1 cellular context compared by ENCODE assay signal in genomic region chr17:75904749-75905521, GRCh38.
A peak's percentile ranks its signal among the peaks of the same experiment; 100 is the strongest.
TF ChIP-seq lines count a peak whose summit lies in the region.

Gene MRPL38 (minus strand): TSS chr17:75904884. CDS start chr17:75904875, 9 bp downstream.

TF ChIP-seq in HepG2, 621 proteins besides CTCF, POLR2A, EP300 and RAD21 (continued from another document and continues in another):
- TF ChIP-seq, protein P1, sequence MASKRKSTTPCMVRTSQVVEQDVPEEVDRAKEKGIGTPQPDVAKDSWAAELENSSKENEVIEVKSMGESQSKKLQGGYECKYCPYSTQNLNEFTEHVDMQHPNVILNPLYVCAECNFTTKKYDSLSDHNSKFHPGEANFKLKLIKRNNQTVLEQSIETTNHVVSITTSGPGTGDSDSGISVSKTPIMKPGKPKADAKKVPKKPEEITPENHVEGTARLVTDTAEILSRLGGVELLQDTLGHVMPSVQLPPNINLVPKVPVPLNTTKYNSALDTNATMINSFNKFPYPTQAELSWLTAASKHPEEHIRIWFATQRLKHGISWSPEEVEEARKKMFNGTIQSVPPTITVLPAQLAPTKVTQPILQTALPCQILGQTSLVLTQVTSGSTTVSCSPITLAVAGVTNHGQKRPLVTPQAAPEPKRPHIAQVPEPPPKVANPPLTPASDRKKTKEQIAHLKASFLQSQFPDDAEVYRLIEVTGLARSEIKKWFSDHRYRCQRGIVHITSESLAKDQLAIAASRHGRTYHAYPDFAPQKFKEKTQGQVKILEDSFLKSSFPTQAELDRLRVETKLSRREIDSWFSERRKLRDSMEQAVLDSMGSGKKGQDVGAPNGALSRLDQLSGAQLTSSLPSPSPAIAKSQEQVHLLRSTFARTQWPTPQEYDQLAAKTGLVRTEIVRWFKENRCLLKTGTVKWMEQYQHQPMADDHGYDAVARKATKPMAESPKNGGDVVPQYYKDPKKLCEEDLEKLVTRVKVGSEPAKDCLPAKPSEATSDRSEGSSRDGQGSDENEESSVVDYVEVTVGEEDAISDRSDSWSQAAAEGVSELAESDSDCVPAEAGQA (IDR thresholded peaks at IDR 0.05; ENCODE audit: low read depth): peak; percentile 32; the same call in 1 of the 2 replicates
- TF ChIP-seq, protein P1 (CRISPR knock-in tag; IDR thresholded peaks at IDR 0.05; ENCODE audit: borderline replicate concordance): no peak; the same call in 1 of the 2 replicates
- TF ChIP-seq PHF21A (CRISPR knock-in tag; IDR thresholded peaks at IDR 0.05) (peak; percentile 99), SAP130 (CRISPR knock-in tag; IDR thresholded peaks at IDR 0.05; ENCODE audit: low read depth) (peak; percentile 97), SIN3A (IDR thresholded peaks at IDR 0.05; ENCODE audit: borderline replicate concordance, low read depth, low read length) (peak; percentile 88), NFYC (CRISPR knock-in tag; IDR thresholded peaks at IDR 0.05) (peak; percentile 55), ZSCAN30 (CRISPR knock-in tag; IDR thresholded peaks at IDR 0.05) (peak; percentile 92; the same call in 1 of the 2 replicates), PRMT3 (CRISPR knock-in tag; IDR thresholded peaks at IDR 0.05; ENCODE audit: borderline replicate concordance, low read depth) (no peak; the same call in 1 of the 2 replicates), ZMYM3 (CRISPR knock-in tag; IDR thresholded peaks at IDR 0.05) (peak; percentile 88), ZFP37 (CRISPR knock-in tag; IDR thresholded peaks at IDR 0.05; ENCODE audit: borderline replicate concordance) (no peak; the same call in 1 of the 2 replicates), HNRNPLL (IDR thresholded peaks at IDR 0.05; ENCODE audit: low read depth, low read length, poor library complexity, severe bottlenecking) (peak; percentile 72), TCF7 (IDR thresholded peaks at IDR 0.05; ENCODE audit: low read depth) (no peak), ISX (CRISPR knock-in tag; conservative IDR thresholded peaks at IDR 0.05) (0 out of 2 replicates have a peak, but pooled peaks have one; percentile 51), ZFY (CRISPR knock-in tag; IDR thresholded peaks at IDR 0.05) (peak; percentile 99), ZNF75D (CRISPR knock-in tag; IDR thresholded peaks at IDR 0.05; ENCODE audit: borderline replicate concordance) (no peak), SMAD9 (CRISPR knock-in tag; IDR thresholded peaks at IDR 0.05) (no peak), BRF2 (CRISPR knock-in tag; IDR thresholded peaks at IDR 0.05) (peak; percentile 93), SP4 (CRISPR knock-in tag; IDR thresholded peaks at IDR 0.05) (peak; percentile 97), CBX1 (IDR thresholded peaks at IDR 0.05; ENCODE audit: low read depth) (peak; percentile 48), HDAC2 (CRISPR knock-in tag; IDR thresholded peaks at IDR 0.05) (peak; percentile 97), ZMAT3 (CRISPR knock-in tag; conservative IDR thresholded peaks at IDR 0.05) (peak; percentile 95), ZFP36 (IDR thresholded peaks at IDR 0.05; ENCODE audit: borderline replicate concordance, low read depth, low read length, partially characterized antibody) (no peak), TEAD3 (CRISPR knock-in tag; optimal IDR thresholded peaks at IDR 0.05; ENCODE audit: borderline replicate concordance) (peak; percentile 91), RFXANK (CRISPR knock-in tag; IDR thresholded peaks at IDR 0.05) (peak; percentile 67), RAD51 (IDR thresholded peaks at IDR 0.05; ENCODE audit: borderline replicate concordance) (no peak), ZNF337 (CRISPR knock-in tag; IDR thresholded peaks at IDR 0.05; ENCODE audit: borderline replicate concordance, low read depth) (peak; percentile 88; the same call in 1 of the 2 replicates), PRDM10 (CRISPR knock-in tag; IDR thresholded peaks at IDR 0.05; ENCODE audit: low read depth) (peak; percentile 83; the same call in 1 of the 2 replicates), ZNF263 (CRISPR knock-in tag; IDR thresholded peaks at IDR 0.05) (peak; percentile 74), JUND (CRISPR knock-in tag; IDR thresholded peaks at IDR 0.05) (no peak; the same call in 1 of the 2 replicates), SMAD1 (CRISPR knock-in tag; IDR thresholded peaks at IDR 0.05; ENCODE audit: borderline replicate concordance, low read depth) (peak; percentile 99; the same call in 1 of the 2 replicates), ZNF296 (CRISPR knock-in tag; conservative IDR thresholded peaks at IDR 0.05) (no peak), ZNF646 (CRISPR knock-in tag; IDR thresholded peaks at IDR 0.05) (no peak), MYC (CRISPR knock-in tag; IDR thresholded peaks at IDR 0.05; ENCODE audit: borderline replicate concordance) (peak; percentile 95), HOMEZ (CRISPR knock-in tag; IDR thresholded peaks at IDR 0.05; ENCODE audit: low read depth) (peak; percentile 79; the same call in 1 of the 2 replicates), NKX3-1 (CRISPR knock-in tag; IDR thresholded peaks at IDR 0.05) (peak; percentile 80; the same call in 1 of the 2 replicates)
- TF ChIP-seq, protein P2, sequence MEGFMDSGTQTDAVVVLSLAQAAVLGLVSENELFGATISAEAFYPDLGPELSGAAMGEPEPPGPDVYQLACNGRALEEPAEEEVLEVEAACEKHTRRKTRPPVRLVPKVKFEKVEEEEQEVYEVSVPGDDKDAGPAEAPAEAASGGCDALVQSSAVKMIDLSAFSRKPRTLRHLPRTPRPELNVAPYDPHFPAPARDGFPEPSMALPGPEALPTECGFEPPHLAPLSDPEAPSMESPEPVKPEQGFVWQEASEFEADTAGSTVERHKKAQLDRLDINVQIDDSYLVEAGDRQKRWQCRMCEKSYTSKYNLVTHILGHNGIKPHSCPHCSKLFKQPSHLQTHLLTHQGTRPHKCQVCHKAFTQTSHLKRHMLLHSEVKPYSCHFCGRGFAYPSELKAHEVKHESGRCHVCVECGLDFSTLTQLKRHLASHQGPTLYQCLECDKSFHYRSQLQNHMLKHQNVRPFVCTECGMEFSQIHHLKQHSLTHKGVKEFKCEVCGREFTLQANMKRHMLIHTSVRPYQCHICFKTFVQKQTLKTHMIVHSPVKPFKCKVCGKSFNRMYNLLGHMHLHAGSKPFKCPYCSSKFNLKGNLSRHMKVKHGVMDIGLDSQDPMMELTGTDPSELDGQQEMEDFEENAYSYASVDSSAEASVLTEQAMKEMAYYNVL (CRISPR knock-in tag; IDR thresholded peaks at IDR 0.05; ENCODE audit: borderline replicate concordance): peak; percentile 95; the same call in 1 of the 2 replicates
